Comparison of ENCODE assay signal across 9 cellular contexts in the genomic region with DNA sequence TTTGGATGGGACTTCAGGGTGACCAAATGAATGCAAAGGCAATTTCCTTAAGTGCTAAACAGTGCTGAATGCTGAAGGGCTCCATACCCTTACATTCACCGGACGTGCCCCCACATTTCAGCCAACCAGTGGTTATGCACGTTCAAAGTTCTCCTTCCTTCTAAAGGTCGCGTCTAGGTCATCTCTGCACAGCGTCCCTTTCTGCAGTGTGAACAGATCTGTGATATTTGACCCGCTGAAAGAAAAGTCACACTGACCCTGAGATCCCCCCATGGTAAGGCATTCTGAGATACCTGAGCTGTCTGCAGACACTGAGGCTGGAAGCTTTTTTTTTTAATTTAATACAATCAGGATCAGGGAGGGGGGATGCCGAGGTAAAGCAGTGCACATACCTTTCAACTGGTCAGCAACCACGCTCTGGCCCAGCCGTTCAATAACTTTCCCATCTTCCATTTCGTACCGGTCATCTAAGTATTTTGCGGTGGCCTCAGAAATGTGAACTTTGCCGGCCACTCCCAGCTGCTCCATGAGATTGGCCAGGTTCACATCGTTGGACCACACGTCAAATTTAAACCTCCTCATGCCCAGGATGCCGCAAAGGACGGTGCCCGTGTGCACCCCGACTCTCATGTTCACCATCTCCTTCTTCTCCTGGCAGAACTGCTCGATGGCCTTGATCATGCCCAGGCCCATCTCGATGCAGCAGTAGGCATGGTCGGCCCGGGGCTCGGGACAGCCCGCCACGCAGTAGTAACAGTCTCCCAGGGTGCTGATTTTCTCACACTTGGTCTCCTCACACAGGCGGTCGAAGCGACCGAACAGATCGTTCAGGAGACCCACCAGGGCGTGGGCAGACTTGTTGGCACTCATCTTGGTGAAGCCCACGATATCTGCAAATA. TPM values are rescaled to one million over a fixed set of nuclear protein-coding genes. Genes with fewer than 3 reads are reported as not detected.
A peak's percentile ranks its signal among the peaks of the same experiment; 100 is the strongest.
DNase-seq lines count a peak whose midpoint lies in the region; ATAC-seq, FAIRE-seq and TF ChIP-seq lines count a peak whose summit lies in the region.
"Had no signal": no experiment of that assay in that cellular context is flagged by ENCODE, and none has a peak within 500 bp of the region (broad histone marks: within the 10 kb centered on the region; RNA-seq: fewer than 3 reads in every experiment).

No MANE protein-coding gene starts in this region.

- H3K4me3 Mint-ChIP-seq in MCF 10A (ENCODE audit: unreplicated experiment) (peak overlapping the region; percentile 69), memory B cell (peak overlapping the region; percentile 54)

- H3K4me3 ChIP-seq in vagina (peak overlapping the region; percentile 79 to 81), small intestine (ENCODE audit: low read depth in 1 of 2, low read length in 2 of 2) (peak overlapping the region in 1 of 2 donors; percentile 24)

- H3K36me3 ChIP-seq in vagina (no peaks in the 10 kb centered on the region), small intestine (ENCODE audit: control insufficient read depth in 2 of 2, insufficient read depth in 2 of 2, low read length in 2 of 2) (peaks cover 0 to 2% of the 10 kb centered on the region in 2 donors)

- no peaks in the 10 kb centered on the region for H3K9me3 Mint-ChIP-seq in MCF 10A (ENCODE audit: unreplicated experiment)
- no peaks in the 10 kb centered on the region for H3K9me3 Mint-ChIP-seq in memory B cell

- POLR2A ChIA-PET in MCF 10A (lab: Yijun Ruan, JAX), result interaction anchor here (0.9 to 2.1 kb wide), 10 partner anchors 12 to 235 kb away, joined by 3 to 13 read pairs (median 4); no protein-coding TSS in a partner anchor

- H3K36me3 Mint-ChIP-seq in MCF 10A (ENCODE audit: insufficient read depth, unreplicated experiment) (peaks cover 5% of the 10 kb centered on the region), memory B cell (no peaks in the 10 kb centered on the region)

- H3K4me1 Mint-ChIP-seq in MCF 10A (ENCODE audit: insufficient read depth, unreplicated experiment), result peaks cover 40% of the 10 kb centered on the region
- peaks cover 15% of the 10 kb centered on the region for H3K4me1 Mint-ChIP-seq in memory B cell

- H3K27ac ChIP-seq in vagina (no peak overlapping the region), small intestine (ENCODE audit: low read depth in 1 of 2, low read length in 1 of 2) (no peak overlapping the region)

- H3K27ac Mint-ChIP-seq in MCF 10A (ENCODE audit: low read depth, unreplicated experiment), result no peak overlapping the region
- H3K27ac Mint-ChIP-seq in memory B cell, result no peak overlapping the region

- CTCF ChIA-PET in MCF 10A (lab: Yijun Ruan, JAX), result interaction anchor here (0.6 to 2.1 kb wide), 5 partner anchors 20 to 176 kb away, joined by 3 to 9 read pairs (median 3); no protein-coding TSS in a partner anchor

- TF ChIP-seq CTCF in MCF 10A (IDR thresholded peaks at IDR 0.05; ENCODE audit: unreplicated experiment) (no peak), vagina (IDR thresholded peaks at IDR 0.05) (no peak)

- BruUV-seq in MCF 10A (replicated peaks; lab: Mats Ljungman, UMichigan), result no TSS peak

- FAIRE-seq in small intestine (lab: Jason Lieb, UNC), result no peak

- no peak for TF ChIP-seq POLR2A in vagina (IDR thresholded peaks at IDR 0.05)

- DNase-seq in Right ventricle myocardium superior, result no peak
- no peak for DNase-seq in left cardiac atrium
- DNase-seq in MCF 10A (ENCODE audit: unreplicated experiment), result no peak
- no peak for DNase-seq in memory B cell (ENCODE audit: low spot score in 2 of 2)
- no peak for DNase-seq in vagina (ENCODE audit: extremely low spot score in 2 of 2)
- no peak for DNase-seq in small intestine
- no peak for DNase-seq in DMS153 treated with DMSO at 0.1 percent for 48 hours (lab: John Stamatoyannopoulos, UW; ENCODE audit: unreplicated experiment)
- DNase-seq in SKM-1 (lab: John Stamatoyannopoulos, UW; ENCODE audit: unreplicated experiment), result no peak

- H3K27me3 Mint-ChIP-seq in MCF 10A (ENCODE audit: insufficient read depth, unreplicated experiment), result no peaks in the 10 kb centered on the region
- peaks cover 1% of the 10 kb centered on the region for H3K27me3 Mint-ChIP-seq in memory B cell

- WGBS in small intestine, 3 donors, result 80 to 87% (median 83%) methylated on average over 34 of the region's 34 CpGs

- ATAC-seq in Right ventricle myocardium superior (ENCODE audit: poor library complexity) (peak; percentile 30), left cardiac atrium (no peak), memory B cell (ENCODE audit: low read depth) (no peak)

- H3K4me1 ChIP-seq in vagina (peaks cover 71% of the 10 kb centered on the region), small intestine (ENCODE audit: control insufficient read depth in 2 of 2, insufficient read depth in 1 of 2, low read depth in 1 of 2, low read length in 1 of 2) (peaks cover 0 to 10% of the 10 kb centered on the region in 2 donors)

- H3K27me3 ChIP-seq in vagina, result no peaks in the 10 kb centered on the region
- no peaks in the 10 kb centered on the region for H3K27me3 ChIP-seq in small intestine (ENCODE audit: control insufficient read depth in 2 of 2, insufficient read depth in 2 of 2, low read length in 2 of 2)
- H3K27me3 ChIP-seq: SJSA1 had no signal

- intact Hi-C loops in Right ventricle myocardium superior (cut with DNase I) (loop anchor here (5.0 to 10.0 kb wide), 2 partner anchors 119 to 144 kb away; no protein-coding TSS in a partner anchor), left cardiac atrium (cut with DNase I) (loop anchor here in 1 of 2 donors (10.0 kb wide), 1 partner anchor 141 kb away; no protein-coding TSS in a partner anchor), MCF 10A (cut with micrococcal nuclease) (loop anchor here (2.0 to 5.0 kb wide), 3 partner anchors 93 to 139 kb away; no protein-coding TSS in a partner anchor), vagina (cut with DNase I) (loop anchor here (10.0 kb wide), 2 partner anchors 71 to 131 kb away; a partner anchor contains a TSS)

- H3K9me3 ChIP-seq in vagina (no peaks in the 10 kb centered on the region), small intestine (ENCODE audit: control insufficient read depth, low read depth) (no peaks in the 10 kb centered on the region)
- H3K9me3 ChIP-seq: SJSA1 had no signal

RNA-seq across cellular contexts. Expression of a gene that starts 2.6 kb away (rescaled TPM):
- 44.8 TPM for total RNA-seq in Right ventricle myocardium superior
- 10 to 100 TPM; 22.6 to 25.9 TPM for total RNA-seq in left cardiac atrium
- 13.1 and 14.2 TPM in 2 replicates for total RNA-seq in MCF 10A (2022)
- 16.9 TPM for total RNA-seq in vagina
- polyA plus RNA-seq in small intestine, result 10 to 100 TPM in 1 of 3 donors, 1 to 10 TPM in 2; 4.3 to 10.7 (median 7.9) TPM
